Comparison of ENCODE assay signal across 9 cellular contexts in genomic region chr1:62175568-62176179, GRCh38. TPM values are rescaled to one million over a fixed set of nuclear protein-coding genes. Genes with fewer than 3 reads are reported as not detected.
DNase-seq lines count a peak whose midpoint lies in the region; ATAC-seq and TF ChIP-seq lines count a peak whose summit lies in the region.
"Had no signal": no experiment of that assay in that cellular context is flagged by ENCODE, and none has a peak within 500 bp of the region (broad histone marks: within the 10 kb centered on the region; RNA-seq: fewer than 3 reads in every experiment).

No MANE protein-coding gene starts in this region.

- H3K9me3 ChIP-seq in spleen: no peaks in the 10 kb centered on the region

- peak; percentile 87 for TF ChIP-seq CTCF in HFFc6 (IDR thresholded peaks at IDR 0.05)
- TF ChIP-seq CTCF in spleen (IDR thresholded peaks at IDR 0.05 in 8 of 11, conservative IDR thresholded peaks at IDR 0.05 in 3 of 11): peak; percentile 13 to 72 (median 58)

- DNase-seq in DMS79 treated with DMSO at 0.1 percent for 48 hours (lab: John Stamatoyannopoulos, UW) (peak; percentile 48), HFFc6 (peak; percentile 42), NCI-H774 (lab: John Stamatoyannopoulos, UW) (peak; percentile 16), hippocampal formation (lab: John Stamatoyannopoulos, UW) (peak; percentile 11 to 14), spleen (peak; percentile 12)
- peak; percentile 38 for DNase-seq in activated naive CD8-positive, alpha-beta T cell treated with anti-CD3 and anti-CD28 coated beads, Interleukin-2, amount 50 U/mL, for 24 hours

- no peaks in the 10 kb centered on the region for H3K4me1 ChIP-seq in spleen

- no peak overlapping the region for H3K4me3 ChIP-seq in spleen

- intact Hi-C loops in spleen (cut with DNase I; ENCODE audit: low total_unique reads): loop anchor here (2.0 kb wide), 1 partner anchor 231 kb away; no protein-coding TSS in a partner anchor

- no peaks in the 10 kb centered on the region for H3K9me3 Mint-ChIP-seq in HFFc6
- H3K9me3 Mint-ChIP-seq in activated naive CD8-positive, alpha-beta T cell treated with anti-CD3 and anti-CD28 coated beads, Interleukin-2, amount 50 U/mL, for 24 hours: no peaks in the 10 kb centered on the region
- H3K9me3 Mint-ChIP-seq: activated naive CD4-positive, alpha-beta T cell treated with anti-CD3 and anti-CD28 coated beads, Interleukin-2, amount 50 U/mL, for 24 hours; stimulated activated naive CD8-positive, alpha-beta T cell treated with anti-CD3 and anti-CD28 coated beads, Interleukin-15, Interleukin-2, amounts not matched to agents 100 ng/mL and 50 ng/mL, for 24 hours had no signal

- no peak for ATAC-seq in activated naive CD8-positive, alpha-beta T cell treated with anti-CD3 and anti-CD28 coated beads, Interleukin-2, amount 50 U/mL, for 24 hours
- no peak for ATAC-seq in GM18520 (IDR thresholded peaks at IDR 0.05; ENCODE audit: unreplicated experiment)

- 49 to 56% (median 52%) methylated on average over 9 of the region's 9 CpGs for WGBS in spleen, 5 donors

- H3K27ac ChIP-seq in spleen: no peak overlapping the region

- H3K4me1 Mint-ChIP-seq in HFFc6 (ENCODE audit: low read depth): no peaks in the 10 kb centered on the region
- H3K4me1 Mint-ChIP-seq in activated naive CD8-positive, alpha-beta T cell treated with anti-CD3 and anti-CD28 coated beads, Interleukin-2, amount 50 U/mL, for 24 hours: no peaks in the 10 kb centered on the region
- H3K4me1 Mint-ChIP-seq: activated naive CD4-positive, alpha-beta T cell treated with anti-CD3 and anti-CD28 coated beads, Interleukin-2, amount 50 U/mL, for 24 hours had no signal

- no peaks in the 10 kb centered on the region for H3K36me3 ChIP-seq in spleen

- no peak for TF ChIP-seq POLR2A in spleen (IDR thresholded peaks at IDR 0.05)

- H3K27me3 ChIP-seq in spleen (replicated peaks in 1 of 7): peaks cover 0 to 10% (median 0%) of the 10 kb centered on the region in 7 donors

- H3K4me3 Mint-ChIP-seq in HFFc6: no peak overlapping the region
- H3K4me3 Mint-ChIP-seq in activated naive CD8-positive, alpha-beta T cell treated with anti-CD3 and anti-CD28 coated beads, Interleukin-2, amount 50 U/mL, for 24 hours: no peak overlapping the region
- H3K4me3 Mint-ChIP-seq: activated naive CD4-positive, alpha-beta T cell treated with anti-CD3 and anti-CD28 coated beads, Interleukin-2, amount 50 U/mL, for 24 hours; stimulated activated naive CD8-positive, alpha-beta T cell treated with anti-CD3 and anti-CD28 coated beads, Interleukin-15, Interleukin-2, amounts not matched to agents 100 ng/mL and 50 ng/mL, for 24 hours had no signal

- H3K27ac Mint-ChIP-seq in HFFc6: no peak overlapping the region
- H3K27ac Mint-ChIP-seq in activated naive CD8-positive, alpha-beta T cell treated with anti-CD3 and anti-CD28 coated beads, Interleukin-2, amount 50 U/mL, for 24 hours: no peak overlapping the region
- H3K27ac Mint-ChIP-seq: activated naive CD4-positive, alpha-beta T cell treated with anti-CD3 and anti-CD28 coated beads, Interleukin-2, amount 50 U/mL, for 24 hours; stimulated activated naive CD8-positive, alpha-beta T cell treated with anti-CD3 and anti-CD28 coated beads, Interleukin-15, Interleukin-2, amounts not matched to agents 100 ng/mL and 50 ng/mL, for 24 hours had no signal

- peaks cover 4% of the 10 kb centered on the region; the same call in 1 of the 2 replicates for H3K27me3 Mint-ChIP-seq in HFFc6 (ENCODE audit: insufficient read depth)
- peaks cover 6% of the 10 kb centered on the region for H3K27me3 Mint-ChIP-seq in activated naive CD8-positive, alpha-beta T cell treated with anti-CD3 and anti-CD28 coated beads, Interleukin-2, amount 50 U/mL, for 24 hours
- H3K27me3 Mint-ChIP-seq: stimulated activated naive CD8-positive, alpha-beta T cell treated with anti-CD3 and anti-CD28 coated beads, Interleukin-15, Interleukin-2, amounts not matched to agents 100 ng/mL and 50 ng/mL, for 24 hours had no signal

- H3K36me3 Mint-ChIP-seq in HFFc6 (ENCODE audit: low read depth): no peaks in the 10 kb centered on the region
- H3K36me3 Mint-ChIP-seq in activated naive CD8-positive, alpha-beta T cell treated with anti-CD3 and anti-CD28 coated beads, Interleukin-2, amount 50 U/mL, for 24 hours (ENCODE audit: low read depth): no peaks in the 10 kb centered on the region
- H3K36me3 Mint-ChIP-seq: activated naive CD4-positive, alpha-beta T cell treated with anti-CD3 and anti-CD28 coated beads, Interleukin-2, amount 50 U/mL, for 24 hours had no signal

RNA-seq across cellular contexts. Expression of gene L1TD1, which starts 19.0 kb away (rescaled TPM):
- not detected for total RNA-seq in HFFc6 (2021; fragmentation: NEBNext Ultra II Directional; extraction: Animal tissue kit (Norgen Biotek cat#: 25700))
- 1 to 10 TPM in 6 of 7 donors, under 1 TPM in 1; 0.72 to 3.5 (median 1.6) TPM for total RNA-seq in spleen
- polyA plus RNA-seq in spleen: 1 to 10 TPM in 1 of 3 donors, under 1 TPM in 2; 0.93 to 1.1 (median 0.98) TPM
